In the genomic region with DNA sequence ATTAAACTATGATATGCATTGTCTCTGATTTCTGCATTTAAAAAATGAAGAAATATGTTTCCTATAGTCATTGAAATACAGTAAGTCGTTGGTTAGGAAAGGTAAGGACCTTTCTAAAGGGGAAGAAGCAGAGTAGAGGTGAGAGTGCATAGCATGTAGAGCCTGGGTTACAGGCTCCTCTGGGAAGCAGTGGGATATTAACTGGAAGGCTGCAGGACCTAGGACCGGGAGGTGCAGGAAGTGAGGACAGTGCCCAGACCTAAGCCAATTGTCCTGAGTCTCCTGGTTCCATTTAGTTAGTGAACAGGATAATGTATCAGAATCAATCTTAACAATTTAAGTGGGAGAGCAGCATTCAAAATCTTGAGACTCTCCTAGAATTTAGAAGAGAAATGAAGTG, we compare ENCODE assay signal across 31 cellular contexts.
"Had no signal": no experiment of that assay in that cellular context is flagged by ENCODE, and none has a peak within 500 bp of the region (broad histone marks: within the 10 kb centered on the region; RNA-seq: fewer than 3 reads in every experiment).

No MANE protein-coding gene starts in this region.

- H3K27me3 ChIP-seq: body of pancreas, cardiac muscle cell, dorsolateral prefrontal cortex, neutrophil, ovary had no signal

- H3K4me3 Mint-ChIP-seq: activated CD8-positive, alpha-beta memory T cell treated with anti-CD3 and anti-CD28 coated beads, Interleukin-2, amount 10 ng/mL, durations not matched to agents 7 days and 5 days; activated CD8-positive, alpha-beta T cell treated with anti-CD3 and anti-CD28 coated beads, Interleukin-2, amount 10 ng/mL, durations not matched to agents 7 days and 5 days; activated T-cell treated with anti-CD3 and anti-CD28 coated beads, Interleukin-2, amount 50 U/mL, for 72 hours; natural killer cell treated with Interleukin-12 subunit alpha and Interleukin-12 subunit beta and Interleukin-15 and Interleukin-18, amount 100 ng/mL, for 72 hours; stimulated activated naive CD8-positive, alpha-beta T cell treated with anti-CD3 and anti-CD28 coated beads, Interleukin-15, Interleukin-2, amounts not matched to agents 100 ng/mL and 50 ng/mL, for 24 hours; T-helper 17 cell had no signal

- H3K4me1 ChIP-seq: body of pancreas had no signal

- ATAC-seq: activated CD8-positive, alpha-beta memory T cell treated with anti-CD3 and anti-CD28 coated beads, Interleukin-2, amount 10 ng/mL, durations not matched to agents 7 days and 5 days; activated CD8-positive, alpha-beta T cell treated with anti-CD3 and anti-CD28 coated beads, Interleukin-2, amount 10 ng/mL, durations not matched to agents 7 days and 5 days; activated naive CD4-positive, alpha-beta T cell treated with anti-CD3 and anti-CD28 coated beads, Interleukin-2, amount 50 U/mL, for 72 hours; activated T-cell treated with anti-CD3 and anti-CD28 coated beads, Interleukin-2, amount 50 U/mL, for 72 hours; body of pancreas; left colon; natural killer cell treated with Interleukin-12 subunit alpha and Interleukin-12 subunit beta and Interleukin-15 and Interleukin-18, amount 100 ng/mL, for 72 hours; sciatic nerve; T-helper 17 cell had no signal

- H3K27ac ChIP-seq: body of pancreas, cardiac muscle cell, coronary artery, dorsolateral prefrontal cortex, neutrophil, ovary, skin epidermis, thoracic aorta, WERI-Rb-1 had no signal

- H3K4me3 ChIP-seq: body of pancreas, cardiac muscle cell, coronary artery, dorsolateral prefrontal cortex, ovary, skin epidermis, thoracic aorta had no signal

- H3K27ac Mint-ChIP-seq: activated CD8-positive, alpha-beta memory T cell treated with anti-CD3 and anti-CD28 coated beads, Interleukin-2, amount 10 ng/mL, durations not matched to agents 7 days and 5 days; activated CD8-positive, alpha-beta T cell treated with anti-CD3 and anti-CD28 coated beads, Interleukin-2, amount 10 ng/mL, durations not matched to agents 7 days and 5 days; activated naive CD4-positive, alpha-beta T cell treated with anti-CD3 and anti-CD28 coated beads, Interleukin-2, amount 50 U/mL, for 72 hours; activated T-cell treated with anti-CD3 and anti-CD28 coated beads, Interleukin-2, amount 50 U/mL, for 72 hours; natural killer cell treated with Interleukin-12 subunit alpha and Interleukin-12 subunit beta and Interleukin-15 and Interleukin-18, amount 100 ng/mL, for 72 hours; progenitor cell of endocrine pancreas; stimulated activated naive CD8-positive, alpha-beta T cell treated with anti-CD3 and anti-CD28 coated beads, Interleukin-15, Interleukin-2, amounts not matched to agents 100 ng/mL and 50 ng/mL, for 24 hours; T-helper 17 cell had no signal

- H3K36me3 Mint-ChIP-seq: activated naive CD4-positive, alpha-beta T cell treated with anti-CD3 and anti-CD28 coated beads, Interleukin-2, amount 50 U/mL, for 72 hours; natural killer cell treated with Interleukin-12 subunit alpha and Interleukin-12 subunit beta and Interleukin-15 and Interleukin-18, amount 100 ng/mL, for 72 hours had no signal

- H3K9me3 ChIP-seq: body of pancreas, neutrophil, ovary, thoracic aorta had no signal

- H3K27me3 Mint-ChIP-seq: activated CD8-positive, alpha-beta memory T cell treated with anti-CD3 and anti-CD28 coated beads, Interleukin-2, amount 10 ng/mL, durations not matched to agents 7 days and 5 days; natural killer cell treated with Interleukin-12 subunit alpha and Interleukin-12 subunit beta and Interleukin-15 and Interleukin-18, amount 100 ng/mL, for 72 hours; progenitor cell of endocrine pancreas; stimulated activated naive CD8-positive, alpha-beta T cell treated with anti-CD3 and anti-CD28 coated beads, Interleukin-15, Interleukin-2, amounts not matched to agents 100 ng/mL and 50 ng/mL, for 24 hours; T-helper 17 cell had no signal

- DNase-seq: activated CD4-positive, alpha-beta T cell treated with anti-CD3 and anti-CD28 coated beads, Interleukin-2, amount 50 U/mL, for 1 hour; activated CD4-positive, CD25-positive, alpha-beta regulatory T cell treated with anti-CD3 and anti-CD28 coated beads, Interleukin-2, amount 50 U/mL, for 72 hours; activated CD8-positive, alpha-beta memory T cell treated with anti-CD3 and anti-CD28 coated beads, Interleukin-2, amount 10 ng/mL, durations not matched to agents 7 days and 5 days; activated CD8-positive, alpha-beta T cell treated with anti-CD3 and anti-CD28 coated beads, Interleukin-2, amount 10 ng/mL, durations not matched to agents 7 days and 5 days; activated naive CD4-positive, alpha-beta T cell; activated T-cell treated with anti-CD3 and anti-CD28 coated beads, Interleukin-2, amount 50 U/mL, for 72 hours; anterior cingulate cortex; body of pancreas; dorsolateral prefrontal cortex; effector memory CD4-positive, alpha-beta T cell; head of caudate nucleus; hippocampal formation; kidney; left colon; ovary; stimulated activated CD4-positive, alpha-beta T cell treated with anti-CD3 and anti-CD28 coated beads, Interleukin-12 subunit alpha, Interleukin-12 subunit beta, amount 100 ng/mL, for 4 hours; stimulated activated CD4-positive, alpha-beta T cell treated with anti-CD3 and anti-CD28 coated beads, Interleukin-4, amount 100 ng/mL, for 1 hour; T-helper 17 cell; T1000; trophoblast cell; WERI-Rb-1 had no signal

- H3K9me3 Mint-ChIP-seq: activated naive CD4-positive, alpha-beta T cell treated with anti-CD3 and anti-CD28 coated beads, Interleukin-2, amount 50 U/mL, for 72 hours; natural killer cell treated with Interleukin-12 subunit alpha and Interleukin-12 subunit beta and Interleukin-15 and Interleukin-18, amount 100 ng/mL, for 72 hours; stimulated activated naive CD8-positive, alpha-beta T cell treated with anti-CD3 and anti-CD28 coated beads, Interleukin-15, Interleukin-2, amounts not matched to agents 100 ng/mL and 50 ng/mL, for 24 hours had no signal

- H3K36me3 ChIP-seq: cardiac muscle cell, neutrophil, ovary, thoracic aorta, WERI-Rb-1 had no signal

- H3K4me1 Mint-ChIP-seq: activated CD8-positive, alpha-beta memory T cell treated with anti-CD3 and anti-CD28 coated beads, Interleukin-2, amount 10 ng/mL, durations not matched to agents 7 days and 5 days had no signal
